Comparison of ENCODE assay signal across 1 cellular context in genomic region chr10:114402233-114402632, GRCh38.
TF ChIP-seq lines count a peak whose summit lies in the region.

No MANE protein-coding gene starts in this region.

TF ChIP-seq in A549, 52 proteins besides CTCF, POLR2A, EP300 and RAD21:
- TF ChIP-seq NFE2L2 (conservative IDR thresholded peaks at IDR 0.05; ENCODE audit: low read length) = no peak
- no peak for TF ChIP-seq POLR2AphosphoS2 (conservative IDR thresholded peaks at IDR 0.05; ENCODE audit: low read length)
- no peak for TF ChIP-seq TP53 (CRISPR knock-in tag; IDR thresholded peaks at IDR 0.05)
- TF ChIP-seq CBX2 (IDR thresholded peaks at IDR 0.05; ENCODE audit: borderline replicate concordance, low read depth) = no peak
- TF ChIP-seq RARB (CRISPR knock-in tag; IDR thresholded peaks at IDR 0.05) = no peak
- TF ChIP-seq MAX (IDR thresholded peaks at IDR 0.05) = no peak
- TF ChIP-seq KDM5A (IDR thresholded peaks at IDR 0.05) = no peak
- no peak for TF ChIP-seq HDAC2 (IDR thresholded peaks at IDR 0.05)
- TF ChIP-seq MAFK (IDR thresholded peaks at IDR 0.05; ENCODE audit: partially characterized antibody) = no peak
- TF ChIP-seq CBX8 (IDR thresholded peaks at IDR 0.05) = no peak
- TF ChIP-seq CHD4 (IDR thresholded peaks at IDR 0.05; ENCODE audit: borderline replicate concordance) = no peak
